In genomic region chrX:110087485-110088356, GRCh38 we compare ENCODE assay signal across 8 cellular contexts.
DNase-seq lines count a peak whose midpoint lies in the region.

No MANE protein-coding gene starts in this region.

- peak; percentile 90 for DNase-seq in Daoy (ENCODE audit: low read depth)
- DNase-seq in LHCN-M2 (ENCODE audit: low read depth): peak; percentile 93
- peak; percentile 12 for DNase-seq in brain pericyte (ENCODE audit: low read depth, low spot score)
- peak; percentile 85 for DNase-seq in non-pigmented ciliary epithelial cell (ENCODE audit: low read depth)
- DNase-seq in DMS153 treated with DMSO at 0.1 percent for 48 hours (lab: John Stamatoyannopoulos, UW; ENCODE audit: unreplicated experiment): no peak
- no peak for DNase-seq in NCI-H1436 treated with DMSO at 0.1 percent for 48 hours (lab: John Stamatoyannopoulos, UW)
- DNase-seq in NCI-H446 treated with DMSO at 0.1 percent for 48 hours (lab: John Stamatoyannopoulos, UW): no peak
- DNase-seq in cerebellum (ENCODE audit: low spot score): no peak

Comparison
In these comparisons a context has a peak if more than half of its experiments do, and no peak if none do; other contexts are left out.
1. DNase-seq: peak in Daoy (single experiment), LHCN-M2 (single experiment), brain pericyte (single experiment) and non-pigmented ciliary epithelial cell (single experiment); none in DMS153 treated with DMSO at 0.1 percent for 48 hours (single experiment), NCI-H1436 treated with DMSO at 0.1 percent for 48 hours (single experiment), NCI-H446 treated with DMSO at 0.1 percent for 48 hours (single experiment) and cerebellum (single experiment).